8 cellular contexts compared by ENCODE assay signal in genomic region chr9:129886226-129887174, GRCh38. TPM values are rescaled to one million over a fixed set of nuclear protein-coding genes. Genes with fewer than 3 reads are reported as not detected.
DNase-seq lines count a peak whose midpoint lies in the region; ATAC-seq, FAIRE-seq and TF ChIP-seq lines count a peak whose summit lies in the region.

No MANE protein-coding gene starts in this region.

- peak overlapping the region; percentile 94 to 95 for H3K9ac ChIP-seq in K562 (ENCODE audit: insufficient read depth in 1 of 2, low read depth in 2 of 2, low read length in 2 of 2)

- peaks cover 19 to 82% (median 44%) of the 10 kb centered on the region in 4 donors for H3K4me1 Mint-ChIP-seq in CD4-positive, CD25-positive, alpha-beta regulatory T cell

- peaks cover 26% of the 10 kb centered on the region for H3K79me2 ChIP-seq in K562 (ENCODE audit: control insufficient read depth, insufficient read depth, low read length)

- TF ChIP-seq RAD21 in K562 (CRISPR knock-in tag; conservative IDR thresholded peaks at IDR 0.05 in 1 of 2, IDR thresholded peaks at IDR 0.05 in 1 of 2) = no peak

- H3K9me3 ChIP-seq in CD4-positive, CD25-positive, alpha-beta regulatory T cell (ENCODE audit: control insufficient read depth in 2 of 2, low read length in 2 of 2) = no peaks in the 10 kb centered on the region
- H3K9me3 ChIP-seq in K562 (replicated peaks; ENCODE audit: control insufficient read depth, insufficient read depth, low read depth, low read length) (no peaks in the 10 kb centered on the region), mononuclear cell (ENCODE audit: low read depth, low read length) (no peaks in the 10 kb centered on the region), upper lobe of right lung (no peaks in the 10 kb centered on the region)

- no peak for TF ChIP-seq EP300 in K562 (IDR thresholded peaks at IDR 0.05; ENCODE audit: low read length)

- 19% methylated on average over 17 of the region's 20 CpGs for WGBS in K562 (ENCODE audit: insufficient coverage, low coverage, missing lambda C conversion rate)

- H2AFZ ChIP-seq in K562 (ENCODE audit: low read depth, low read length) = peak overlapping the region; percentile 87

- H3K4me1 ChIP-seq in CD4-positive, CD25-positive, alpha-beta regulatory T cell (ENCODE audit: control insufficient read depth, insufficient read depth, low read length, poor library complexity, severe bottlenecking) = peaks cover 82% of the 10 kb centered on the region
- H3K4me1 ChIP-seq in K562 (replicated peaks in 1 of 2; ENCODE audit: control insufficient read depth in 2 of 2, insufficient read depth in 2 of 2, low read length in 2 of 2) = peaks cover 52 to 62% of the 10 kb centered on the region in 2 experiments
- H3K4me1 ChIP-seq in mononuclear cell (ENCODE audit: insufficient read depth, low read length) = peaks cover 79% of the 10 kb centered on the region
- peaks cover 36% of the 10 kb centered on the region for H3K4me1 ChIP-seq in upper lobe of right lung

- H4K20me1 ChIP-seq in K562 (replicated peaks; ENCODE audit: control insufficient read depth, insufficient read depth, low read length) = no peaks in the 10 kb centered on the region

- ATAC-seq in CD4-positive, CD25-positive, alpha-beta regulatory T cell (ENCODE audit: low read depth in 2 of 2) = no peak
- peak; percentile 15 for ATAC-seq in K562
- ATAC-seq in upper lobe of right lung = no peak
- no peak for ATAC-seq in HG02571 (IDR thresholded peaks at IDR 0.05; ENCODE audit: unreplicated experiment)

- in situ Hi-C loops in K562 (cut with MboI) = loop anchor here (10.0 kb wide), 1 partner anchor 1562 kb away; the partner anchor contains the start of genes COQ4 and TRUB2

- no peaks in the 10 kb centered on the region for H3K9me1 ChIP-seq in K562 (ENCODE audit: control insufficient read depth, insufficient read depth, low read length)

- H3K4me2 ChIP-seq in K562 (ENCODE audit: insufficient read depth, low read length) = peak overlapping the region; percentile 95

- peaks cover 18% of the 10 kb centered on the region for H3K27me3 Mint-ChIP-seq in CD4-positive, CD25-positive, alpha-beta regulatory T cell

- peak overlapping the region; percentile 87 for H3K4me3 ChIP-seq in CD4-positive, CD25-positive, alpha-beta regulatory T cell (ENCODE audit: low read depth, low read length)
- peak overlapping the region; percentile 48 for H3K4me3 ChIP-seq in K562
- peak overlapping the region; percentile 49 for H3K4me3 ChIP-seq in mononuclear cell (ENCODE audit: low read length)
- H3K4me3 ChIP-seq in upper lobe of right lung = peak overlapping the region; percentile 48

- DNase-seq in CD4-positive, CD25-positive, alpha-beta regulatory T cell = peak; percentile 68 to 84 (median 77)
- DNase-seq in OCI-M1 (lab: John Stamatoyannopoulos, UW) (peak; percentile 80), K562 (ENCODE audit: extremely low read depth in 1 of 4, low spot score in 3 of 4) (peak; percentile 56 to 91 (median 71)), upper lobe of right lung (peak; percentile 65), SHP77 treated with DMSO at 0.1 percent for 48 hours (lab: John Stamatoyannopoulos, UW) (no peak), NCI-H2227 treated with DMSO at 0.1 percent for 48 hours (lab: John Stamatoyannopoulos, UW) (no peak)

- peaks cover 12% of the 10 kb centered on the region for H3K36me3 Mint-ChIP-seq in CD4-positive, CD25-positive, alpha-beta regulatory T cell

- no peak for TF ChIP-seq POLR2A in K562 (conservative IDR thresholded peaks at IDR 0.05)

- H3K27ac ChIP-seq in CD4-positive, CD25-positive, alpha-beta regulatory T cell (ENCODE audit: insufficient read depth, low read length, poor library complexity, severe bottlenecking) = peak overlapping the region; percentile 99
- H3K27ac ChIP-seq in K562 (ENCODE audit: extremely low read depth, low read depth, low read length) (peak overlapping the region; percentile 91), upper lobe of right lung (peak overlapping the region; percentile 88)

- no peaks in the 10 kb centered on the region for H3K36me3 ChIP-seq in CD4-positive, CD25-positive, alpha-beta regulatory T cell (ENCODE audit: control insufficient read depth, insufficient read depth, low read length)
- H3K36me3 ChIP-seq in K562 (ENCODE audit: control insufficient read depth, insufficient read depth, low read length) = peaks cover 16% of the 10 kb centered on the region
- peaks cover 13% of the 10 kb centered on the region for H3K36me3 ChIP-seq in upper lobe of right lung

- H3K27me3 ChIP-seq in CD4-positive, CD25-positive, alpha-beta regulatory T cell (ENCODE audit: control insufficient read depth, insufficient read depth, low read length) = no peaks in the 10 kb centered on the region
- H3K27me3 ChIP-seq in K562 (ENCODE audit: control insufficient read depth in 2 of 2, insufficient read depth in 2 of 2, low read length in 2 of 2) (no peaks in the 10 kb centered on the region), mononuclear cell (ENCODE audit: insufficient read depth, low read length) (no peaks in the 10 kb centered on the region), upper lobe of right lung (no peaks in the 10 kb centered on the region)

- CTCF ChIA-PET in K562 (lab: Yijun Ruan, JAX; ENCODE audit: low intra/inter-chr PET ratio) = interaction anchor here (0.8 to 3.2 kb wide), 5 partner anchors 167 to 1591 kb away, joined by 3 to 27 read pairs (median 4); no protein-coding TSS in a partner anchor

- H3K4me3 Mint-ChIP-seq in CD4-positive, CD25-positive, alpha-beta regulatory T cell = peak overlapping the region; percentile 92 to 98 (median 92)

- POLR2A ChIA-PET in K562 (lab: Yijun Ruan, JAX) = interaction anchor here (0.6 to 2.9 kb wide), 27 partner anchors 9 to 1610 kb away, joined by 3 to 18 read pairs (median 3); partner anchors contain the start of genes C9orf78, GPR107, SWI5 and TOR1B

- peak in 1 of 3 experiments; percentile 24; a peak in 2 of 6 replicates for TF ChIP-seq CTCF in K562 (IDR thresholded peaks at IDR 0.05 in 2 of 3, conservative IDR thresholded peaks at IDR 0.05 in 1 of 3; ENCODE audit: insufficient read depth in 2 of 3, low read depth in 1 of 3, low read length in 3 of 3)
- no peak for TF ChIP-seq CTCF in upper lobe of right lung (IDR thresholded peaks at IDR 0.05)

- no peak for FAIRE-seq in K562 (lab: Jason Lieb, UNC)

- intact Hi-C loops in K562 (cut with micrococcal nuclease) (loop anchor here (2.0 to 10.0 kb wide), 6 partner anchors 71 to 458 kb away; partner anchors contain the start of genes ASB6 and GPR107), upper lobe of right lung (cut with DNase I) (loop anchor here (10.0 kb wide), 1 partner anchor 158 kb away; the partner anchor contains the start of gene FNBP1)

- TSS peak; percentile 42 for BruUV-seq in K562 (replicated peaks; lab: Mats Ljungman, UMichigan)

- no peaks in the 10 kb centered on the region for H3K9me3 Mint-ChIP-seq in CD4-positive, CD25-positive, alpha-beta regulatory T cell

- H3K27ac Mint-ChIP-seq in CD4-positive, CD25-positive, alpha-beta regulatory T cell = peak overlapping the region; percentile 99 to 100 (median 100)

RNA-seq across cellular contexts. Expression of gene USP20, which starts 51.2 kb away (rescaled TPM):
- 116 TPM for total RNA-seq in CD4-positive, CD25-positive, alpha-beta regulatory T cell
- polyA plus RNA-seq in CD4-positive, CD25-positive, alpha-beta regulatory T cell = 10 to 100 TPM; 37.1 to 54.7 (median 46.9) TPM
- 152 and 399 TPM in 2 replicates for total RNA-seq in K562 (2011; cell fraction: chromatin; rRNA removed; ENCODE audit: low replicate concordance)
- total RNA-seq in K562 (2011; cell fraction: nucleolus; rRNA removed) = 296 and 299 TPM in 2 replicates
- 160 and 192 TPM in 2 replicates for total RNA-seq in K562 (2011; cell fraction: nucleoplasm; rRNA removed)
- total RNA-seq in K562 (2014; rRNA removed) (77.0 and 115 TPM in 2 replicates), K562 (2014; rRNA removed; fragmentation: Illumina TruSeq; extraction: Trizol) (20.6 and 22.0 TPM in 2 replicates), K562 (2015; rRNA removed; fragmentation: Illumina TruSeq; extraction: Trizol) (41.3 and 44.8 TPM in 2 replicates), K562 (2021) (119 and 136 TPM in 2 replicates), mononuclear cell (17.1 TPM), upper lobe of right lung (21.4 TPM)
- polyA plus RNA-seq in K562 (2011; rRNA removed) (54.6 and 81.2 TPM in 2 replicates), K562 (2014; fragmentation: Illumina TruSeq; extraction: Trizol) (49.1 and 76.2 TPM in 2 replicates), K562 (2014; fragmentation: Nextera tagmentation; extraction: Ambion mirVana) (1 to 10 TPM; 1.9 to 3.2 TPM), K562 (2014; rRNA removed) (103 and 104 TPM in 2 replicates)
- 64.8 and 118 TPM in 2 replicates for polyA plus RNA-seq in K562 (2011; cell fraction: cytosol; rRNA removed)
- polyA plus RNA-seq in K562 (2011; cell fraction: nucleus; rRNA removed) = 369 and 565 TPM in 2 replicates
- polyA plus RNA-seq in K562 (2012) = 82.0 and 122 TPM in 2 replicates
- polyA minus RNA-seq in K562 (2011; rRNA and poly(A)+ RNA removed) = 25.8 and 37.9 TPM in 2 replicates
- polyA minus RNA-seq in K562 (2011; cell fraction: cytosol; rRNA and poly(A)+ RNA removed) = 39.3 and 57.6 TPM in 2 replicates
- polyA minus RNA-seq in K562 (2011; cell fraction: nucleus; rRNA and poly(A)+ RNA removed) = 82.0 and 96.4 TPM in 2 replicates

RNA-seq across cellular contexts. Expression of gene C9orf78, which starts 51.4 kb away (rescaled TPM):
- 91.6 TPM for total RNA-seq in CD4-positive, CD25-positive, alpha-beta regulatory T cell
- 100 to 1,000 TPM; 155 to 196 (median 170) TPM for polyA plus RNA-seq in CD4-positive, CD25-positive, alpha-beta regulatory T cell
- total RNA-seq in K562 (2011; cell fraction: chromatin; rRNA removed; ENCODE audit: low replicate concordance) = 68.6 and 74.7 TPM in 2 replicates
- 46.6 and 51.7 TPM in 2 replicates for total RNA-seq in K562 (2011; cell fraction: nucleolus; rRNA removed)
- total RNA-seq in K562 (2011; cell fraction: nucleoplasm; rRNA removed) = 66.1 and 96.3 TPM in 2 replicates
- total RNA-seq in K562 (2014; rRNA removed) (196 and 199 TPM in 2 replicates), K562 (2014; rRNA removed; fragmentation: Illumina TruSeq; extraction: Trizol) (199 and 240 TPM in 2 replicates), K562 (2015; rRNA removed; fragmentation: Illumina TruSeq; extraction: Trizol) (220 and 223 TPM in 2 replicates), K562 (2021) (89.0 and 94.6 TPM in 2 replicates), mononuclear cell (169 TPM), upper lobe of right lung (36.6 TPM)
- polyA plus RNA-seq in K562 (2011; rRNA removed) (109 and 202 TPM in 2 replicates), K562 (2014; fragmentation: Illumina TruSeq; extraction: Trizol) (210 and 222 TPM in 2 replicates), K562 (2014; fragmentation: Nextera tagmentation; extraction: Ambion mirVana) (100 to 1,000 TPM; 132 to 266 TPM), K562 (2014; rRNA removed) (228 and 240 TPM in 2 replicates)
- polyA plus RNA-seq in K562 (2011; cell fraction: cytosol; rRNA removed) = 59.0 and 71.4 TPM in 2 replicates
- 17.0 and 17.5 TPM in 2 replicates for polyA plus RNA-seq in K562 (2011; cell fraction: nucleus; rRNA removed)
- polyA plus RNA-seq in K562 (2012) = 93.6 and 169 TPM in 2 replicates
- polyA minus RNA-seq in K562 (2011; rRNA and poly(A)+ RNA removed) = 131 and 142 TPM in 2 replicates
- polyA minus RNA-seq in K562 (2011; cell fraction: cytosol; rRNA and poly(A)+ RNA removed) = 32.3 and 42.4 TPM in 2 replicates
- polyA minus RNA-seq in K562 (2011; cell fraction: nucleus; rRNA and poly(A)+ RNA removed) = 14.0 and 19.8 TPM in 2 replicates

Comparison
In these comparisons a context has a peak if more than half of its experiments do, and no peak if none do; other contexts are left out.
1. DNase-seq: peak in CD4-positive, CD25-positive, alpha-beta regulatory T cell (3 of 3), OCI-M1 (single experiment), K562 (4 of 4) and upper lobe of right lung (single experiment); none in SHP77 treated with DMSO at 0.1 percent for 48 hours (single experiment) and NCI-H2227 treated with DMSO at 0.1 percent for 48 hours (single experiment).
2. Peak in every context shown above with its lines, with median percentiles within 50 percentile points of each other: H3K27ac ChIP-seq and H3K4me3 ChIP-seq.